Comparison of ENCODE assay signal across 10 cellular contexts in the genomic region with DNA sequence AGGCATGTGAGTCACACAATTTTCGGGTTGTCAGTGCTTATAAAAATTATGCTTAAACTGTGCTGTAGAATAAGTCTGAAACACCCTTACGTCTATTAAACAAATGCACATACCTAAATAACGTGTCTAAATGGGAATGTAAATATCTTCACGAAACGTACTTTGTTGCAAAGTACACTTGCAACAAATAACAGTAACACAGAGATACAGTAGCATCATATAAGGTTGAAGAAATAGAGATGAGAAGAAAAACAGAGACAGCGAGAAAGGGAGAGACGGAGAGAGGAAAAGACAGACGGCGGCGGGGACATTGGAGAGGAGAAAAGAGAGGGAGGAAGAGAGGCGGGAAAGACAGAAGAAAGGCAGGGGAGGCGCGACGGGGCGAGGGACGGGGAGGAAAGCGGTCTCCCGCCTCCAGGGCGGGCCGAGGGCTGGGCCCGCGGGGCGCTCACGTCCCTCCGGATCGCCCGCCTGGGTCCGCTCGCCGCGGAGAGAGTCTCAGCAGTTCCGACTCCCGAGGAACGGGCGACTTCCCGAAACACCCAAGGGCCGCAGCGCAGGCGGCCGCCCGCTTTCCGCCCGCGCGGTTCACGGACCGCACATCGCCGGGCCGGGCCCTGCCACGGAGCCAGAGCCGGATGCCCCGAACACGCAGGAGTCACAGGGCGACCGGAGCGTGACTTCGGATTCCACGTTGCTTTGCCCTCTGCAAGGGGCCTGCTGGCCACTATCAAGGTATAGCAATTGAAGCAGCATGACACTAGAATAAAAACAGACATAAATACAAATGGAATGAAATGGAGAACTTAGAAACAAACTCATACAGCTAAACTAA.
DNase-seq lines count a peak whose midpoint lies in the region; ATAC-seq, FAIRE-seq and TF ChIP-seq lines count a peak whose summit lies in the region.
"Had no signal": no experiment of that assay in that cellular context is flagged by ENCODE, and none has a peak within 500 bp of the region (broad histone marks: within the 10 kb centered on the region; RNA-seq: fewer than 3 reads in every experiment).

No MANE protein-coding gene starts in this region.

- TF ChIP-seq RAD21 in neural cell (conservative IDR thresholded peaks at IDR 0.05), result no peak

- no peak for TF ChIP-seq POLR2A in GM12891 (IDR thresholded peaks at IDR 0.05; ENCODE audit: low read depth, low read length)

- DNase-seq in CD4-positive, alpha-beta T cell, result no peak
- DNase-seq in activated B cell treated with CpG ODN at 0.5 μM for 24 hours (no peak), Right ventricle myocardium superior (peak; percentile 53), DMS79 (lab: John Stamatoyannopoulos, UW) (no peak), NCI-H82 treated with DMSO at 0.1 percent for 48 hours (lab: John Stamatoyannopoulos, UW; ENCODE audit: unreplicated experiment) (no peak), GM12891 (ENCODE audit: insufficient read length, low spot score) (no peak)
- DNase-seq in activated CD4-positive, CD25-positive, alpha-beta regulatory T cell treated with anti-CD3 and anti-CD28 coated beads, Interleukin-2, amount 50 U/mL, for 72 hours, result no peak
- DNase-seq: T-helper 9 cell had no signal

- H3K79me2 ChIP-seq in neural cell (replicated peaks; ENCODE audit: insufficient read depth, low read length), result no peaks in the 10 kb centered on the region

- H3K9me2 ChIP-seq in neural cell (ENCODE audit: insufficient read depth, low read length), result no peaks in the 10 kb centered on the region

- no peak for TF ChIP-seq EP300 in neural cell (conservative IDR thresholded peaks at IDR 0.05; ENCODE audit: poor library complexity, severe bottlenecking)

- H2AFZ ChIP-seq in neural cell (ENCODE audit: low read depth, low read length), result no peak overlapping the region

- no peak overlapping the region for H3K27ac Mint-ChIP-seq in CD4-positive, alpha-beta T cell
- H3K27ac Mint-ChIP-seq in activated B cell treated with CpG ODN at 0.5 μM for 24 hours, result no peak overlapping the region

- peaks cover 7% of the 10 kb centered on the region for H3K4me1 Mint-ChIP-seq in CD4-positive, alpha-beta T cell (ENCODE audit: low read depth)
- H3K4me1 Mint-ChIP-seq in activated B cell treated with CpG ODN at 0.5 μM for 24 hours, result peaks cover 11% of the 10 kb centered on the region

- intact Hi-C loops in CD4-positive, alpha-beta T cell (cut with DNase I, micrococcal nuclease), result no loop called here
- intact Hi-C loops in activated B cell treated with CpG ODN at 0.5 μM for 24 hours (cut with micrococcal nuclease) (no loop called here), Right ventricle myocardium superior (cut with DNase I) (no loop called here)

- H3K9ac ChIP-seq in neural cell (ENCODE audit: low read length), result no peak overlapping the region

- no peak overlapping the region for H3K4me2 ChIP-seq in neural cell (ENCODE audit: low read length)

- peaks cover 54% of the 10 kb centered on the region for H3K27me3 ChIP-seq in CD4-positive, alpha-beta T cell (ENCODE audit: control insufficient read depth, insufficient read depth, low read length)
- H3K27me3 ChIP-seq in neural cell (ENCODE audit: insufficient read depth, low read depth, low read length), result peaks cover 29% of the 10 kb centered on the region

- POLR2A ChIA-PET in CD4-positive, alpha-beta T cell (lab: Charles Lee), result no interaction called here
- POLR2A ChIA-PET in activated B cell treated with CpG ODN at 0.5 μM for 24 hours (lab: Charles Lee), result no interaction called here

- CTCF ChIA-PET in CD4-positive, alpha-beta T cell (lab: Charles Lee), result no interaction called here
- CTCF ChIA-PET in activated B cell treated with CpG ODN at 0.5 μM for 24 hours (lab: Charles Lee), result no interaction called here

- no peaks in the 10 kb centered on the region for H4K20me1 ChIP-seq in neural cell (ENCODE audit: insufficient read depth)

- H3K36me3 Mint-ChIP-seq in CD4-positive, alpha-beta T cell (ENCODE audit: low read depth), result peaks cover 5% of the 10 kb centered on the region
- H3K36me3 Mint-ChIP-seq in activated B cell treated with CpG ODN at 0.5 μM for 24 hours (ENCODE audit: low read depth), result peaks cover 3% of the 10 kb centered on the region

- no peak for FAIRE-seq in GM12891 (lab: Jason Lieb, UNC)

- ATAC-seq in CD4-positive, alpha-beta T cell (ENCODE audit: poor library complexity), result no peak
- ATAC-seq in activated B cell treated with CpG ODN at 0.5 μM for 24 hours (ENCODE audit: low read depth), result no peak
- ATAC-seq in Right ventricle myocardium superior (ENCODE audit: poor library complexity), result peak; percentile 48
- ATAC-seq: sciatic nerve had no signal

- peak overlapping the region; percentile 6 for H3K4me3 Mint-ChIP-seq in CD4-positive, alpha-beta T cell
- peak overlapping the region; percentile 55 for H3K4me3 Mint-ChIP-seq in activated B cell treated with CpG ODN at 0.5 μM for 24 hours

- H3K36me3 ChIP-seq in neural cell (ENCODE audit: insufficient read depth, low read length), result no peaks in the 10 kb centered on the region

- H3K9me3 ChIP-seq in CD4-positive, alpha-beta T cell (ENCODE audit: control insufficient read depth, low read length), result peaks cover 10% of the 10 kb centered on the region
- H3K9me3 ChIP-seq in neural cell (ENCODE audit: low read length), result no peaks in the 10 kb centered on the region

- peaks cover 8% of the 10 kb centered on the region for H3K9me3 Mint-ChIP-seq in CD4-positive, alpha-beta T cell
- peaks cover 14% of the 10 kb centered on the region for H3K9me3 Mint-ChIP-seq in activated B cell treated with CpG ODN at 0.5 μM for 24 hours

- no peak for TF ChIP-seq CTCF in CD4-positive, alpha-beta T cell (IDR thresholded peaks at IDR 0.05)
- TF ChIP-seq CTCF in activated B cell treated with CpG ODN at 0.5 μM for 24 hours (IDR thresholded peaks at IDR 0.05) (no peak), neural cell (IDR thresholded peaks at IDR 0.05; ENCODE audit: poor library complexity, severe bottlenecking) (no peak)

- peaks cover 57% of the 10 kb centered on the region for H3K27me3 Mint-ChIP-seq in CD4-positive, alpha-beta T cell
- peaks cover 49% of the 10 kb centered on the region for H3K27me3 Mint-ChIP-seq in activated B cell treated with CpG ODN at 0.5 μM for 24 hours

- H3K27ac ChIP-seq in CD4-positive, alpha-beta T cell (ENCODE audit: low read depth, low read length), result no peak overlapping the region
- H3K27ac ChIP-seq in neural cell (ENCODE audit: low read length), result no peak overlapping the region

- no peaks in the 10 kb centered on the region for H3F3A ChIP-seq in neural cell (ENCODE audit: insufficient read depth, low read length, poor library complexity, severe bottlenecking)

- H3K4me3 ChIP-seq in neural cell (ENCODE audit: low read length), result peak overlapping the region; percentile 43

TF ChIP-seq in neural cell, 6 proteins besides CTCF, POLR2A, EP300 and RAD21 (continues in another document):
- no peak for TF ChIP-seq MXI1 (conservative IDR thresholded peaks at IDR 0.05; ENCODE audit: poor library complexity, severe bottlenecking)
- TF ChIP-seq TAF1 (IDR thresholded peaks at IDR 0.05; ENCODE audit: low read depth), result no peak
- no peak for TF ChIP-seq EZH2 (IDR thresholded peaks at IDR 0.05; ENCODE audit: borderline replicate concordance, insufficient read depth, low read length, poor library complexity, severe bottlenecking)

TF ChIP-seq in GM12891, 5 proteins besides CTCF, POLR2A, EP300 and RAD21:
- no peak for TF ChIP-seq POLR2AphosphoS5 (IDR thresholded peaks at IDR 0.05; ENCODE audit: low read depth, low read length)
- TF ChIP-seq POU2F2 (IDR thresholded peaks at IDR 0.05; ENCODE audit: low read depth, low read length), result no peak
- no peak for TF ChIP-seq TAF1 (IDR thresholded peaks at IDR 0.05; ENCODE audit: low read depth, low read length)
- no peak for TF ChIP-seq PAX5 (IDR thresholded peaks at IDR 0.05; ENCODE audit: insufficient read depth, low read length, severe bottlenecking)
- no peak for TF ChIP-seq SPI1 (IDR thresholded peaks at IDR 0.05; ENCODE audit: low read depth, low read length)
TF ChIP-seq in GM12891: peak in this region for 0.
